In genomic region chr1:7482772-7483495, GRCh38 we compare ENCODE assay signal across 17 cellular contexts.
A peak's percentile ranks its signal among the peaks of the same experiment; 100 is the strongest.
DNase-seq lines count a peak whose midpoint lies in the region; ATAC-seq and TF ChIP-seq lines count a peak whose summit lies in the region.
"Had no signal": no experiment of that assay in that cellular context is flagged by ENCODE, and none has a peak within 500 bp of the region (broad histone marks: within the 10 kb centered on the region; RNA-seq: fewer than 3 reads in every experiment).

No MANE protein-coding gene starts in this region.

- H3K36me3 Mint-ChIP-seq in GM23338 (ENCODE audit: low read depth), result no peaks in the 10 kb centered on the region
- no peaks in the 10 kb centered on the region for H3K36me3 Mint-ChIP-seq in neural progenitor cell
- no peaks in the 10 kb centered on the region for H3K36me3 Mint-ChIP-seq in T-cell
- H3K36me3 Mint-ChIP-seq in stimulated activated memory B cell treated with anti-CD40 and anti-IgM and Interleukin-4, amounts not matched to agents 10 μg/mL and 1 μg/mL and 100 μg/mL, for 72 hours, result no peaks in the 10 kb centered on the region
- H3K36me3 Mint-ChIP-seq: CD14-positive monocyte, IgD-negative memory B cell had no signal

- H3K27me3 ChIP-seq in GM23338 (ENCODE audit: insufficient read depth), result no peaks in the 10 kb centered on the region
- H3K27me3 ChIP-seq in NT2/D1 (ENCODE audit: insufficient read depth, insufficient read length), result no peaks in the 10 kb centered on the region
- no peaks in the 10 kb centered on the region for H3K27me3 ChIP-seq in neural progenitor cell

- peak overlapping the region; percentile 21 for H3K9ac ChIP-seq in NT2/D1 (ENCODE audit: insufficient read length, low read depth)
- H3K9ac ChIP-seq in neural progenitor cell, result no peak overlapping the region

- H3K4me2 ChIP-seq in GM23338 (no peak overlapping the region), neural progenitor cell (no peak overlapping the region)

- CTCF ChIA-PET in T-cell (lab: Charles Lee), result no interaction called here

- H3K27me3 Mint-ChIP-seq in GM23338 (ENCODE audit: insufficient read depth, low read depth, poor library complexity) (peaks cover 3% of the 10 kb centered on the region), neural progenitor cell (ENCODE audit: insufficient read depth, low read depth) (peaks cover 6% of the 10 kb centered on the region), T-cell (peaks cover 4 to 6% of the 10 kb centered on the region in 2 donors)
- peaks cover 9% of the 10 kb centered on the region for H3K27me3 Mint-ChIP-seq in stimulated activated memory B cell treated with anti-CD40 and anti-IgM and Interleukin-4, amounts not matched to agents 10 μg/mL and 1 μg/mL and 100 μg/mL, for 72 hours

- H3K4me1 Mint-ChIP-seq in GM23338 (peaks cover 6% of the 10 kb centered on the region; the same call in 2 of the 3 replicates), neural progenitor cell (peaks cover 22% of the 10 kb centered on the region), T-cell (no peaks in the 10 kb centered on the region)
- H3K4me1 Mint-ChIP-seq in stimulated activated memory B cell treated with anti-CD40 and anti-IgM and Interleukin-4, amounts not matched to agents 10 μg/mL and 1 μg/mL and 100 μg/mL, for 72 hours, result no peaks in the 10 kb centered on the region
- H3K4me1 Mint-ChIP-seq: CD14-positive monocyte, IgD-negative memory B cell had no signal

- H3K4me3 ChIP-seq in GM23338 (no peak overlapping the region), NT2/D1 (ENCODE audit: insufficient read length, low read depth) (no peak overlapping the region), neural progenitor cell (no peak overlapping the region)
- H3K4me3 ChIP-seq: HAP-1 had no signal

- H2AFZ ChIP-seq in GM23338 (no peak overlapping the region), neural progenitor cell (replicated peaks) (no peak overlapping the region)

- H3K9me3 ChIP-seq in NT2/D1 (ENCODE audit: insufficient read depth, low read length) (peaks cover 6% of the 10 kb centered on the region; the same call in 1 of the 2 replicates), neural progenitor cell (ENCODE audit: low read depth) (no peaks in the 10 kb centered on the region)
- H3K9me3 ChIP-seq: HAP-1 had no signal

- H3K79me2 ChIP-seq in GM23338 (replicated peaks; ENCODE audit: insufficient read depth) (no peaks in the 10 kb centered on the region), neural progenitor cell (ENCODE audit: low read depth) (no peaks in the 10 kb centered on the region)

- ATAC-seq in GM23338 (peak; percentile 54), left cardiac atrium (peak; percentile 68 to 86), T-cell (replicated peaks in 1 of 4) (no peak), HG03571 (IDR thresholded peaks at IDR 0.05; ENCODE audit: unreplicated experiment) (no peak)
- ATAC-seq in stimulated activated memory B cell treated with anti-CD40 and anti-IgM and Interleukin-4, amounts not matched to agents 10 μg/mL and 1 μg/mL and 100 μg/mL, for 72 hours, result no peak

- H3K9me3 Mint-ChIP-seq in GM23338 (no peaks in the 10 kb centered on the region), neural progenitor cell (no peaks in the 10 kb centered on the region), T-cell (no peaks in the 10 kb centered on the region)
- H3K9me3 Mint-ChIP-seq in stimulated activated memory B cell treated with anti-CD40 and anti-IgM and Interleukin-4, amounts not matched to agents 10 μg/mL and 1 μg/mL and 100 μg/mL, for 72 hours, result no peaks in the 10 kb centered on the region
- H3K9me3 Mint-ChIP-seq: CD14-positive monocyte, IgD-negative memory B cell had no signal

- H3K27ac Mint-ChIP-seq in GM23338 (no peak overlapping the region), neural progenitor cell (peak overlapping the region; percentile 20), T-cell (no peak overlapping the region)
- H3K27ac Mint-ChIP-seq in stimulated activated memory B cell treated with anti-CD40 and anti-IgM and Interleukin-4, amounts not matched to agents 10 μg/mL and 1 μg/mL and 100 μg/mL, for 72 hours, result no peak overlapping the region
- H3K27ac Mint-ChIP-seq: CD14-positive monocyte, IgD-negative memory B cell had no signal

- no peak overlapping the region for H3K27ac ChIP-seq in GM23338 (ENCODE audit: low read depth)
- H3K27ac ChIP-seq in neural progenitor cell, result no peak overlapping the region

- H3K4me1 ChIP-seq in GM23338 (ENCODE audit: insufficient read depth) (no peaks in the 10 kb centered on the region), NT2/D1 (ENCODE audit: insufficient read depth, insufficient read length) (peaks cover 9% of the 10 kb centered on the region), neural progenitor cell (peaks cover 5% of the 10 kb centered on the region)
- H3K4me1 ChIP-seq: HAP-1 had no signal

- no peak for DNase-seq in GM23338 (ENCODE audit: low spot score)
- no peak for DNase-seq in NT2/D1 (ENCODE audit: low read depth, low spot score)
- peak; percentile 53 for DNase-seq in left cardiac atrium
- no peak for DNase-seq in neural progenitor cell (ENCODE audit: low spot score)
- DNase-seq in T-cell, result no peak
- DNase-seq: MV-4-11, NCI-H1105 treated with DMSO at 0.1 percent for 48 hours, NCI-H1694, NCI-H2081, NCI-H446, NCI-H526, SHP77 had no signal

- H3K9me2 ChIP-seq in GM23338 (ENCODE audit: insufficient read depth), result no peaks in the 10 kb centered on the region

- H3K4me3 Mint-ChIP-seq in GM23338 (no peak overlapping the region), neural progenitor cell (no peak overlapping the region), T-cell (no peak overlapping the region)
- no peak overlapping the region for H3K4me3 Mint-ChIP-seq in stimulated activated memory B cell treated with anti-CD40 and anti-IgM and Interleukin-4, amounts not matched to agents 10 μg/mL and 1 μg/mL and 100 μg/mL, for 72 hours
- H3K4me3 Mint-ChIP-seq: CD14-positive monocyte, IgD-negative memory B cell had no signal

- intact Hi-C loops in left cardiac atrium (cut with DNase I), result no loop called here

- H3K36me3 ChIP-seq in GM23338 (ENCODE audit: insufficient read depth) (no peaks in the 10 kb centered on the region), NT2/D1 (ENCODE audit: insufficient read depth, insufficient read length, low read length) (no peaks in the 10 kb centered on the region), neural progenitor cell (no peaks in the 10 kb centered on the region)
- H3K36me3 ChIP-seq: HAP-1 had no signal

- H4K20me1 ChIP-seq in GM23338 (replicated peaks; ENCODE audit: insufficient read depth) (no peaks in the 10 kb centered on the region), neural progenitor cell (ENCODE audit: low read depth) (no peaks in the 10 kb centered on the region)

- POLR2A ChIA-PET in T-cell (lab: Charles Lee), result no interaction called here

- TF ChIP-seq CTCF in GM23338 (conservative IDR thresholded peaks at IDR 0.05; ENCODE audit: low read depth in 2 of 2) (no peak), neural progenitor cell (IDR thresholded peaks at IDR 0.05) (no peak)

- no peaks in the 10 kb centered on the region for H3F3A ChIP-seq in GM23338 (replicated peaks; ENCODE audit: low read depth)
- no peaks in the 10 kb centered on the region for H3F3A ChIP-seq in neural progenitor cell (ENCODE audit: low read depth)

TF ChIP-seq in GM23338, 12 proteins besides CTCF, POLR2A, EP300 and RAD21 (continues in another document):
- no peak for TF ChIP-seq EZH2 (IDR thresholded peaks at IDR 0.05; ENCODE audit: low read depth, unreplicated experiment)
- TF ChIP-seq ZNF331 (CRISPR knock-in tag; IDR thresholded peaks at IDR 0.05; ENCODE audit: low read depth), result no peak

Comparison
In these comparisons a context has a peak if more than half of its experiments do, and no peak if none do; other contexts are left out.
1. ATAC-seq: peak in GM23338 (single experiment) and left cardiac atrium (2 of 2); none in T-cell (0 of 4), stimulated activated memory B cell treated with anti-CD40 and anti-IgM and Interleukin-4, amounts not matched to agents 10 μg/mL and 1 μg/mL and 100 μg/mL, for 72 hours (single experiment) and HG03571 (single experiment).